1 cellular context compared by ENCODE assay signal in genomic region chr9:98225015-98225442, GRCh38.
TF ChIP-seq lines count a peak whose summit lies in the region.

No MANE protein-coding gene starts in this region.

TF ChIP-seq in K562, 482 proteins besides CTCF, POLR2A, EP300 and RAD21 (continued from another document and continues in another):
- TF ChIP-seq, protein P1, sequence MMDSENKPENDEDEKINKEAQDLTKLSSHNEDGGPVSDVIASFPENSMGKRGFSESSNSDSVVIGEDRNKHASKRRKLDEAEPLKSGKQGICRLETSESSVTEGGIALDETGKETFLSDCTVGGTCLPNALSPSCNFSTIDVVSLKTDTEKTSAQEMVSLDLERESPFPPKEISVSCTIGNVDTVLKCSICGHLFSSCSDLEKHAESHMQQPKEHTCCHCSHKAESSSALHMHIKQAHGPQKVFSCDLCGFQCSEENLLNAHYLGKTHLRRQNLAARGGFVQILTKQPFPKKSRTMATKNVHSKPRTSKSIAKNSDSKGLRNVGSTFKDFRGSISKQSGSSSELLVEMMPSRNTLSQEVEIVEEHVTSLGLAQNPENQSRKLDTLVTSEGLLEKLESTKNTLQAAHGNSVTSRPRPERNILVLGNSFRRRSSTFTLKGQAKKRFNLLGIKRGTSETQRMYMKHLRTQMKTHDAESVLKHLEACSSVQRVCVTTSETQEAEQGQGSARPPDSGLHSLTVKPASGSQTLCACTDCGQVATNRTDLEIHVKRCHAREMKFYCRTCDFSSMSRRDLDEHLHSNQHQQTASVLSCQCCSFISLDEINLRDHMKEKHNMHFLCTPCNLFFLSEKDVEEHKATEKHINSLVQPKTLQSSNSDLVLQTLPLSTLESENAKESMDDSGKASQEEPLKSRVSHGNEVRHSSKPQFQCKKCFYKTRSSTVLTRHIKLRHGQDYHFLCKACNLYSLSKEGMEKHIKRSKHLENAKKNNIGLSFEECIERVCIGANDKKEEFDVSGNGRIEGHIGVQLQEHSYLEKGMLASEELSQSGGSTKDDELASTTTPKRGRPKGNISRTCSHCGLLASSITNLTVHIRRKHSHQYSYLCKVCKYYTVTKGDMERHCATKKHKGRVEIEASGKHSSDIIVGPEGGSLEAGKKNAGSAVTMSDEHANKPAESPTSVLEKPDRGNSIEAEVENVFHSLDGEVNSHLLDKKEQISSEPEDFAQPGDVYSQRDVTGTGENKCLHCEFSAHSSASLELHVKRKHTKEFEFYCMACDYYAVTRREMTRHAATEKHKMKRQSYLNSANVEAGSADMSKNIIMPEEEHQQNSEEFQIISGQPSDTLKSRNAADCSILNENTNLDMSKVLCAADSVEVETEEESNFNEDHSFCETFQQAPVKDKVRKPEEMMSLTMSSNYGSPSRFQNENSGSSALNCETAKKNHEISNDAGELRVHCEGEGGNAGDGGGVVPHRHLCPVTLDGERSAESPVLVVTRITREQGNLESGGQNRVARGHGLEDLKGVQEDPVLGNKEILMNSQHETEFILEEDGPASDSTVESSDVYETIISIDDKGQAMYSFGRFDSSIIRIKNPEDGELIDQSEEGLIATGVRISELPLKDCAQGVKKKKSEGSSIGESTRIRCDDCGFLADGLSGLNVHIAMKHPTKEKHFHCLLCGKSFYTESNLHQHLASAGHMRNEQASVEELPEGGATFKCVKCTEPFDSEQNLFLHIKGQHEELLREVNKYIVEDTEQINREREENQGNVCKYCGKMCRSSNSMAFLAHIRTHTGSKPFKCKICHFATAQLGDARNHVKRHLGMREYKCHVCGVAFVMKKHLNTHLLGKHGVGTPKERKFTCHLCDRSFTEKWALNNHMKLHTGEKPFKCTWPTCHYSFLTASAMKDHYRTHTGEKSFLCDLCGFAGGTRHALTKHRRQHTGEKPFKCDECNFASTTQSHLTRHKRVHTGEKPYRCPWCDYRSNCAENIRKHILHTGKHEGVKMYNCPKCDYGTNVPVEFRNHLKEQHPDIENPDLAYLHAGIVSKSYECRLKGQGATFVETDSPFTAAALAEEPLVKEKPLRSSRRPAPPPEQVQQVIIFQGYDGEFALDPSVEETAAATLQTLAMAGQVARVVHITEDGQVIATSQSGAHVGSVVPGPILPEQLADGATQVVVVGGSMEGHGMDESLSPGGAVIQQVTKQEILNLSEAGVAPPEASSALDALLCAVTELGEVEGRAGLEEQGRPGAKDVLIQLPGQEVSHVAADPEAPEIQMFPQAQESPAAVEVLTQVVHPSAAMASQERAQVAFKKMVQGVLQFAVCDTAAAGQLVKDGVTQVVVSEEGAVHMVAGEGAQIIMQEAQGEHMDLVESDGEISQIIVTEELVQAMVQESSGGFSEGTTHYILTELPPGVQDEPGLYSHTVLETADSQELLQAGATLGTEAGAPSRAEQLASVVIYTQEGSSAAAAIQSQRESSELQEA (IDR thresholded peaks at IDR 0.05; ENCODE audit: low read depth): no peak
- TF ChIP-seq HDAC6 (IDR thresholded peaks at IDR 0.05; ENCODE audit: low read depth, low read length): no peak
- TF ChIP-seq BRF2 (IDR thresholded peaks at IDR 0.05; ENCODE audit: borderline replicate concordance, insufficient read depth, insufficient read length): no peak
- no peak for TF ChIP-seq SIRT6 (IDR thresholded peaks at IDR 0.05; ENCODE audit: low read depth, low read length)
- TF ChIP-seq ZNF232 (CRISPR knock-in tag; IDR thresholded peaks at IDR 0.05): no peak
- TF ChIP-seq E2F8 (IDR thresholded peaks at IDR 0.05; ENCODE audit: low read depth, partially characterized antibody): no peak
- no peak for TF ChIP-seq ZNF146 (CRISPR knock-in tag; IDR thresholded peaks at IDR 0.05; ENCODE audit: unreplicated experiment)
- TF ChIP-seq, protein P2, sequence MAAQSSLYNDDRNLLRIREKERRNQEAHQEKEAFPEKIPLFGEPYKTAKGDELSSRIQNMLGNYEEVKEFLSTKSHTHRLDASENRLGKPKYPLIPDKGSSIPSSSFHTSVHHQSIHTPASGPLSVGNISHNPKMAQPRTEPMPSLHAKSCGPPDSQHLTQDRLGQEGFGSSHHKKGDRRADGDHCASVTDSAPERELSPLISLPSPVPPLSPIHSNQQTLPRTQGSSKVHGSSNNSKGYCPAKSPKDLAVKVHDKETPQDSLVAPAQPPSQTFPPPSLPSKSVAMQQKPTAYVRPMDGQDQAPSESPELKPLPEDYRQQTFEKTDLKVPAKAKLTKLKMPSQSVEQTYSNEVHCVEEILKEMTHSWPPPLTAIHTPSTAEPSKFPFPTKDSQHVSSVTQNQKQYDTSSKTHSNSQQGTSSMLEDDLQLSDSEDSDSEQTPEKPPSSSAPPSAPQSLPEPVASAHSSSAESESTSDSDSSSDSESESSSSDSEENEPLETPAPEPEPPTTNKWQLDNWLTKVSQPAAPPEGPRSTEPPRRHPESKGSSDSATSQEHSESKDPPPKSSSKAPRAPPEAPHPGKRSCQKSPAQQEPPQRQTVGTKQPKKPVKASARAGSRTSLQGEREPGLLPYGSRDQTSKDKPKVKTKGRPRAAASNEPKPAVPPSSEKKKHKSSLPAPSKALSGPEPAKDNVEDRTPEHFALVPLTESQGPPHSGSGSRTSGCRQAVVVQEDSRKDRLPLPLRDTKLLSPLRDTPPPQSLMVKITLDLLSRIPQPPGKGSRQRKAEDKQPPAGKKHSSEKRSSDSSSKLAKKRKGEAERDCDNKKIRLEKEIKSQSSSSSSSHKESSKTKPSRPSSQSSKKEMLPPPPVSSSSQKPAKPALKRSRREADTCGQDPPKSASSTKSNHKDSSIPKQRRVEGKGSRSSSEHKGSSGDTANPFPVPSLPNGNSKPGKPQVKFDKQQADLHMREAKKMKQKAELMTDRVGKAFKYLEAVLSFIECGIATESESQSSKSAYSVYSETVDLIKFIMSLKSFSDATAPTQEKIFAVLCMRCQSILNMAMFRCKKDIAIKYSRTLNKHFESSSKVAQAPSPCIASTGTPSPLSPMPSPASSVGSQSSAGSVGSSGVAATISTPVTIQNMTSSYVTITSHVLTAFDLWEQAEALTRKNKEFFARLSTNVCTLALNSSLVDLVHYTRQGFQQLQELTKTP (IDR thresholded peaks at IDR 0.05; ENCODE audit: low read depth in 1 of 2, partially characterized antibody in 2 of 2): peak in 1 of 2 experiments; percentile 67
- no peak for TF ChIP-seq POU5F1 (IDR thresholded peaks at IDR 0.05; ENCODE audit: borderline replicate concordance, low read depth, low read length, partially characterized antibody)
- no peak for TF ChIP-seq FOXO4 (CRISPR knock-in tag; IDR thresholded peaks at IDR 0.05)
- TF ChIP-seq ZKSCAN8 (CRISPR knock-in tag; IDR thresholded peaks at IDR 0.05): 0 out of 2 replicates have a peak, but pooled peaks have one; percentile 55
- TF ChIP-seq PKNOX1 (IDR thresholded peaks at IDR 0.05): peak; percentile 68; the same call in 1 of the 2 replicates
- no peak for TF ChIP-seq E4F1 (CRISPR knock-in tag; IDR thresholded peaks at IDR 0.05; ENCODE audit: borderline replicate concordance)
- TF ChIP-seq, protein P3, sequence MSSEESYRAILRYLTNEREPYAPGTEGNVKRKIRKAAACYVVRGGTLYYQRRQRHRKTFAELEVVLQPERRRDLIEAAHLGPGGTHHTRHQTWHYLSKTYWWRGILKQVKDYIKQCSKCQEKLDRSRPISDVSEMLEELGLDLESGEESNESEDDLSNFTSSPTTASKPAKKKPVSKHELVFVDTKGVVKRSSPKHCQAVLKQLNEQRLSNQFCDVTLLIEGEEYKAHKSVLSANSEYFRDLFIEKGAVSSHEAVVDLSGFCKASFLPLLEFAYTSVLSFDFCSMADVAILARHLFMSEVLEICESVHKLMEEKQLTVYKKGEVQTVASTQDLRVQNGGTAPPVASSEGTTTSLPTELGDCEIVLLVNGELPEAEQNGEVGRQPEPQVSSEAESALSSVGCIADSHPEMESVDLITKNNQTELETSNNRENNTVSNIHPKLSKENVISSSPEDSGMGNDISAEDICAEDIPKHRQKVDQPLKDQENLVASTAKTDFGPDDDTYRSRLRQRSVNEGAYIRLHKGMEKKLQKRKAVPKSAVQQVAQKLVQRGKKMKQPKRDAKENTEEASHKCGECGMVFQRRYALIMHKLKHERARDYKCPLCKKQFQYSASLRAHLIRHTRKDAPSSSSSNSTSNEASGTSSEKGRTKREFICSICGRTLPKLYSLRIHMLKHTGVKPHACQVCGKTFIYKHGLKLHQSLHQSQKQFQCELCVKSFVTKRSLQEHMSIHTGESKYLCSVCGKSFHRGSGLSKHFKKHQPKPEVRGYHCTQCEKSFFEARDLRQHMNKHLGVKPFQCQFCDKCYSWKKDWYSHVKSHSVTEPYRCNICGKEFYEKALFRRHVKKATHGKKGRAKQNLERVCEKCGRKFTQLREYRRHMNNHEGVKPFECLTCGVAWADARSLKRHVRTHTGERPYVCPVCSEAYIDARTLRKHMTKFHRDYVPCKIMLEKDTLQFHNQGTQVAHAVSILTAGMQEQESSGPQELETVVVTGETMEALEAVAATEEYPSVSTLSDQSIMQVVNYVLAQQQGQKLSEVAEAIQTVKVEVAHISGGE (CRISPR knock-in tag; IDR thresholded peaks at IDR 0.05): peak in 1 of 3 experiments; percentile 60; a peak in 1 of 6 replicates
- TF ChIP-seq HCFC1 (IDR thresholded peaks at IDR 0.05; ENCODE audit: low read depth, low read length): 0 out of 2 replicates have a peak, but pooled peaks have one; percentile 25
- TF ChIP-seq SRSF3 (IDR thresholded peaks at IDR 0.05; ENCODE audit: insufficient read depth, low read length): no peak
- peak; percentile 18; the same call in 1 of the 2 replicates for TF ChIP-seq XRCC5 (IDR thresholded peaks at IDR 0.05; ENCODE audit: low read depth, low read length)
- TF ChIP-seq DDX20 (tag; IDR thresholded peaks at IDR 0.05; ENCODE audit: low read depth): no peak
- TF ChIP-seq CC2D1A (IDR thresholded peaks at IDR 0.05): peak; percentile 96; the same call in 1 of the 2 replicates
- no peak for TF ChIP-seq E2F4 (CRISPR knock-in tag; IDR thresholded peaks at IDR 0.05; ENCODE audit: low read depth)
- peak; percentile 73 to 81; a peak in 3 of 4 replicates for TF ChIP-seq FOXK2 (conservative IDR thresholded peaks at IDR 0.05 in 1 of 2, IDR thresholded peaks at IDR 0.05 in 1 of 2; ENCODE audit: low read depth in 2 of 2)
- TF ChIP-seq SIN3B (IDR thresholded peaks at IDR 0.05; ENCODE audit: low read depth): no peak
- TF ChIP-seq KHSRP (IDR thresholded peaks at IDR 0.05): peak; percentile 57; the same call in 1 of the 2 replicates
- TF ChIP-seq ZNF695 (CRISPR knock-in tag; IDR thresholded peaks at IDR 0.05): no peak
